Comparison of ENCODE assay signal across 1 cellular context in the genomic region with DNA sequence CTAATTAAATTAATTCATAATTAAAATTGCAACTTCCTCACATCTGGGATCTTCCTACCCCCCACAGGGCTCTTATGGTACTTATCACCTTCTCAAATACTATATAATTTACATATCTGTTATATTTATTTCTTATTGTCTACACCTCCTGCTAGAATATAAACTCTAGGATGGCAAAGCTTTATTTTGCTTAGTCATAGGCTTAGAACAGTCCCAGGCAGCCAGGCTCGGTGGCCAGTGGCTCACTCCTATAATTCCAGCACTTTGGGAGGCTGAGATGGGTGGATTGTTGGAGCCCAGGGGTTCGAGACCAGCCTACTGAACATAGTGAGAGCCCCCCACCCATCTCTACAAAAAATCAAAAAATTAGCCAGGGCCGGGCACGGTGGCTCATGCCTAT.
TF ChIP-seq lines count a peak whose summit lies in the region.

No MANE protein-coding gene starts in this region.

TF ChIP-seq in K562, 482 proteins besides CTCF, POLR2A, EP300 and RAD21 (continues in another document):
- TF ChIP-seq ZNF277 (CRISPR knock-in tag; IDR thresholded peaks at IDR 0.05; ENCODE audit: borderline replicate concordance) (no peak), ETV5 (CRISPR knock-in tag; IDR thresholded peaks at IDR 0.05; ENCODE audit: low read depth) (no peak), ZNF699 (CRISPR knock-in tag; IDR thresholded peaks at IDR 0.05; ENCODE audit: insufficient replicate concordance) (no peak), ADNP (tag; IDR thresholded peaks at IDR 0.05) (peak; percentile 39; the same call in 1 of the 2 replicates), ZNF695 (CRISPR knock-in tag; IDR thresholded peaks at IDR 0.05) (no peak), ZC3H8 (IDR thresholded peaks at IDR 0.05) (no peak), SNRNP70 (optimal IDR thresholded peaks at IDR 0.05; ENCODE audit: low read depth, low read length) (no peak), TBL1XR1 (IDR thresholded peaks at IDR 0.05; ENCODE audit: low read length in 2 of 2) (no peak), ILK (tag; IDR thresholded peaks at IDR 0.05; ENCODE audit: borderline replicate concordance, low read depth) (no peak), C11orf30 (IDR thresholded peaks at IDR 0.05; ENCODE audit: low read depth) (peak; percentile 74; the same call in 1 of the 2 replicates), ZNF124 (CRISPR knock-in tag; IDR thresholded peaks at IDR 0.05) (no peak), NR3C1 (CRISPR knock-in tag; IDR thresholded peaks at IDR 0.05) (no peak), ZNF75A (CRISPR knock-in tag; IDR thresholded peaks at IDR 0.05) (no peak), BACH1 (tag; IDR thresholded peaks at IDR 0.05) (no peak), CSDE1 (IDR thresholded peaks at IDR 0.05) (no peak), CHCHD3 (CRISPR knock-in tag; IDR thresholded peaks at IDR 0.05) (no peak), FUS (optimal IDR thresholded peaks at IDR 0.05; ENCODE audit: low read depth, low read length) (no peak), BCLAF1 (IDR thresholded peaks at IDR 0.05; ENCODE audit: borderline replicate concordance in 1 of 2, control insufficient read depth in 1 of 2, low read depth in 2 of 2, low read length in 1 of 2) (no peak), SMC3 (conservative IDR thresholded peaks at IDR 0.05; ENCODE audit: insufficient read depth, low read depth, low read length) (no peak), ZNF584 (CRISPR knock-in tag; IDR thresholded peaks at IDR 0.05; ENCODE audit: low read depth) (no peak), THRAP3 (IDR thresholded peaks at IDR 0.05; ENCODE audit: borderline replicate concordance) (no peak), ZNF408 (CRISPR knock-in tag; IDR thresholded peaks at IDR 0.05; ENCODE audit: low read depth) (no peak), ARID1B (IDR thresholded peaks at IDR 0.05) (no peak), USF1 (CRISPR knock-in tag; IDR thresholded peaks at IDR 0.05) (no peak), PRPF4 (IDR thresholded peaks at IDR 0.05; ENCODE audit: insufficient read depth, low read depth, low read length, poor library complexity, severe bottlenecking) (no peak), POLR3A (IDR thresholded peaks at IDR 0.05; ENCODE audit: borderline replicate concordance, extremely low read depth, insufficient read depth, insufficient read length) (no peak), ZNF77 (CRISPR knock-in tag; IDR thresholded peaks at IDR 0.05) (no peak), SRSF7 (optimal IDR thresholded peaks at IDR 0.05; ENCODE audit: low read depth, low read length) (no peak), MAFK (IDR thresholded peaks at IDR 0.05; ENCODE audit: low read length) (0 out of 2 replicates have a peak, but pooled peaks have one; percentile 10), ZC3H11A (IDR thresholded peaks at IDR 0.05; ENCODE audit: low read depth, low read length) (no peak), ZNF121 (CRISPR knock-in tag; conservative IDR thresholded peaks at IDR 0.05) (peak; percentile 58), MAFG (tag; conservative IDR thresholded peaks at IDR 0.05) (peak; percentile 82), SNAPC5 (CRISPR knock-in tag; IDR thresholded peaks at IDR 0.05) (no peak), NEUROD1 (IDR thresholded peaks at IDR 0.05; ENCODE audit: borderline replicate concordance, low read depth, low read length, partially characterized antibody) (no peak), MAFF (IDR thresholded peaks at IDR 0.05; ENCODE audit: low read length) (peak; percentile 74), STAT5B (CRISPR knock-in tag; IDR thresholded peaks at IDR 0.05) (no peak), SLC30A9 (CRISPR knock-in tag; IDR thresholded peaks at IDR 0.05) (no peak), ZNF23 (CRISPR knock-in tag; IDR thresholded peaks at IDR 0.05) (no peak), ZZZ3 (IDR thresholded peaks at IDR 0.05) (no peak), HNRNPUL1 (IDR thresholded peaks at IDR 0.05; ENCODE audit: low read length) (no peak)
- TF ChIP-seq, protein P1, sequence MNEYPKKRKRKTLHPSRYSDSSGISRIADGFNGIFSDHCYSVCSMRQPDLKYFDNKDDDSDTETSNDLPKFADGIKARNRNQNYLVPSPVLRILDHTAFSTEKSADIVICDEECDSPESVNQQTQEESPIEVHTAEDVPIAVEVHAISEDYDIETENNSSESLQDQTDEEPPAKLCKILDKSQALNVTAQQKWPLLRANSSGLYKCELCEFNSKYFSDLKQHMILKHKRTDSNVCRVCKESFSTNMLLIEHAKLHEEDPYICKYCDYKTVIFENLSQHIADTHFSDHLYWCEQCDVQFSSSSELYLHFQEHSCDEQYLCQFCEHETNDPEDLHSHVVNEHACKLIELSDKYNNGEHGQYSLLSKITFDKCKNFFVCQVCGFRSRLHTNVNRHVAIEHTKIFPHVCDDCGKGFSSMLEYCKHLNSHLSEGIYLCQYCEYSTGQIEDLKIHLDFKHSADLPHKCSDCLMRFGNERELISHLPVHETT (CRISPR knock-in tag; conservative IDR thresholded peaks at IDR 0.05 in 1 of 2, IDR thresholded peaks at IDR 0.05 in 1 of 2): peak in 1 of 2 experiments; percentile 33; a peak in 1 of 4 replicates
- TF ChIP-seq, protein P2, sequence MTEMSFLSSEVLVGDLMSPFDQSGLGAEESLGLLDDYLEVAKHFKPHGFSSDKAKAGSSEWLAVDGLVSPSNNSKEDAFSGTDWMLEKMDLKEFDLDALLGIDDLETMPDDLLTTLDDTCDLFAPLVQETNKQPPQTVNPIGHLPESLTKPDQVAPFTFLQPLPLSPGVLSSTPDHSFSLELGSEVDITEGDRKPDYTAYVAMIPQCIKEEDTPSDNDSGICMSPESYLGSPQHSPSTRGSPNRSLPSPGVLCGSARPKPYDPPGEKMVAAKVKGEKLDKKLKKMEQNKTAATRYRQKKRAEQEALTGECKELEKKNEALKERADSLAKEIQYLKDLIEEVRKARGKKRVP (CRISPR knock-in tag; IDR thresholded peaks at IDR 0.05): no peak
- TF ChIP-seq, protein P3, sequence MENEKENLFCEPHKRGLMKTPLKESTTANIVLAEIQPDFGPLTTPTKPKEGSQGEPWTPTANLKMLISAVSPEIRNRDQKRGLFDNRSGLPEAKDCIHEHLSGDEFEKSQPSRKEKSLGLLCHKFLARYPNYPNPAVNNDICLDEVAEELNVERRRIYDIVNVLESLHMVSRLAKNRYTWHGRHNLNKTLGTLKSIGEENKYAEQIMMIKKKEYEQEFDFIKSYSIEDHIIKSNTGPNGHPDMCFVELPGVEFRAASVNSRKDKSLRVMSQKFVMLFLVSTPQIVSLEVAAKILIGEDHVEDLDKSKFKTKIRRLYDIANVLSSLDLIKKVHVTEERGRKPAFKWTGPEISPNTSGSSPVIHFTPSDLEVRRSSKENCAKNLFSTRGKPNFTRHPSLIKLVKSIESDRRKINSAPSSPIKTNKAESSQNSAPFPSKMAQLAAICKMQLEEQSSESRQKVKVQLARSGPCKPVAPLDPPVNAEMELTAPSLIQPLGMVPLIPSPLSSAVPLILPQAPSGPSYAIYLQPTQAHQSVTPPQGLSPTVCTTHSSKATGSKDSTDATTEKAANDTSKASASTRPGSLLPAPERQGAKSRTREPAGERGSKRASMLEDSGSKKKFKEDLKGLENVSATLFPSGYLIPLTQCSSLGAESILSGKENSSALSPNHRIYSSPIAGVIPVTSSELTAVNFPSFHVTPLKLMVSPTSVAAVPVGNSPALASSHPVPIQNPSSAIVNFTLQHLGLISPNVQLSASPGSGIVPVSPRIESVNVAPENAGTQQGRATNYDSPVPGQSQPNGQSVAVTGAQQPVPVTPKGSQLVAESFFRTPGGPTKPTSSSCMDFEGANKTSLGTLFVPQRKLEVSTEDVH (IDR thresholded peaks at IDR 0.05; ENCODE audit: low read depth, partially characterized antibody): no peak
- TF ChIP-seq, protein P4, sequence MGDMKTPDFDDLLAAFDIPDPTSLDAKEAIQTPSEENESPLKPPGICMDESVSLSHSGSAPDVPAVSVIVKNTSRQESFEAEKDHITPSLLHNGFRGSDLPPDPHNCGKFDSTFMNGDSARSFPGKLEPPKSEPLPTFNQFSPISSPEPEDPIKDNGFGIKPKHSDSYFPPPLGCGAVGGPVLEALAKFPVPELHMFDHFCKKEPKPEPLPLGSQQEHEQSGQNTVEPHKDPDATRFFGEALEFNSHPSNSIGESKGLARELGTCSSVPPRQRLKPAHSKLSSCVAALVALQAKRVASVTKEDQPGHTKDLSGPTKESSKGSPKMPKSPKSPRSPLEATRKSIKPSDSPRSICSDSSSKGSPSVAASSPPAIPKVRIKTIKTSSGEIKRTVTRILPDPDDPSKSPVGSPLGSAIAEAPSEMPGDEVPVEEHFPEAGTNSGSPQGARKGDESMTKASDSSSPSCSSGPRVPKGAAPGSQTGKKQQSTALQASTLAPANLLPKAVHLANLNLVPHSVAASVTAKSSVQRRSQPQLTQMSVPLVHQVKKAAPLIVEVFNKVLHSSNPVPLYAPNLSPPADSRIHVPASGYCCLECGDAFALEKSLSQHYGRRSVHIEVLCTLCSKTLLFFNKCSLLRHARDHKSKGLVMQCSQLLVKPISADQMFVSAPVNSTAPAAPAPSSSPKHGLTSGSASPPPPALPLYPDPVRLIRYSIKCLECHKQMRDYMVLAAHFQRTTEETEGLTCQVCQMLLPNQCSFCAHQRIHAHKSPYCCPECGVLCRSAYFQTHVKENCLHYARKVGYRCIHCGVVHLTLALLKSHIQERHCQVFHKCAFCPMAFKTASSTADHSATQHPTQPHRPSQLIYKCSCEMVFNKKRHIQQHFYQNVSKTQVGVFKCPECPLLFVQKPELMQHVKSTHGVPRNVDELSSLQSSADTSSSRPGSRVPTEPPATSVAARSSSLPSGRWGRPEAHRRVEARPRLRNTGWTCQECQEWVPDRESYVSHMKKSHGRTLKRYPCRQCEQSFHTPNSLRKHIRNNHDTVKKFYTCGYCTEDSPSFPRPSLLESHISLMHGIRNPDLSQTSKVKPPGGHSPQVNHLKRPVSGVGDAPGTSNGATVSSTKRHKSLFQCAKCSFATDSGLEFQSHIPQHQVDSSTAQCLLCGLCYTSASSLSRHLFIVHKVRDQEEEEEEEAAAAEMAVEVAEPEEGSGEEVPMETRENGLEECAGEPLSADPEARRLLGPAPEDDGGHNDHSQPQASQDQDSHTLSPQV (IDR thresholded peaks at IDR 0.05): peak; percentile 51; the same call in 1 of the 2 replicates
- TF ChIP-seq, protein P5, sequence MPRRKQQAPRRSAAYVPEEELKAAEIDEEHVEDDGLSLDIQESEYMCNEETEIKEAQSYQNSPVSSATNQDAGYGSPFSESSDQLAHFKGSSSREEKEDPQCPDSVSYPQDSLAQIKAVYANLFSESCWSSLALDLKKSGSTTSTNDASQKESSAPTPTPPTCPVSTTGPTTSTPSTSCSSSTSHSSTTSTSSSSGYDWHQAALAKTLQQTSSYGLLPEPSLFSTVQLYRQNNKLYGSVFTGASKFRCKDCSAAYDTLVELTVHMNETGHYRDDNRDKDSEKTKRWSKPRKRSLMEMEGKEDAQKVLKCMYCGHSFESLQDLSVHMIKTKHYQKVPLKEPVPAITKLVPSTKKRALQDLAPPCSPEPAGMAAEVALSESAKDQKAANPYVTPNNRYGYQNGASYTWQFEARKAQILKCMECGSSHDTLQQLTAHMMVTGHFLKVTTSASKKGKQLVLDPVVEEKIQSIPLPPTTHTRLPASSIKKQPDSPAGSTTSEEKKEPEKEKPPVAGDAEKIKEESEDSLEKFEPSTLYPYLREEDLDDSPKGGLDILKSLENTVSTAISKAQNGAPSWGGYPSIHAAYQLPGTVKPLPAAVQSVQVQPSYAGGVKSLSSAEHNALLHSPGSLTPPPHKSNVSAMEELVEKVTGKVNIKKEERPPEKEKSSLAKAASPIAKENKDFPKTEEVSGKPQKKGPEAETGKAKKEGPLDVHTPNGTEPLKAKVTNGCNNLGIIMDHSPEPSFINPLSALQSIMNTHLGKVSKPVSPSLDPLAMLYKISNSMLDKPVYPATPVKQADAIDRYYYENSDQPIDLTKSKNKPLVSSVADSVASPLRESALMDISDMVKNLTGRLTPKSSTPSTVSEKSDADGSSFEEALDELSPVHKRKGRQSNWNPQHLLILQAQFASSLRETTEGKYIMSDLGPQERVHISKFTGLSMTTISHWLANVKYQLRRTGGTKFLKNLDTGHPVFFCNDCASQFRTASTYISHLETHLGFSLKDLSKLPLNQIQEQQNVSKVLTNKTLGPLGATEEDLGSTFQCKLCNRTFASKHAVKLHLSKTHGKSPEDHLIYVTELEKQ (CRISPR knock-in tag; IDR thresholded peaks at IDR 0.05): no peak
- TF ChIP-seq, protein P6, sequence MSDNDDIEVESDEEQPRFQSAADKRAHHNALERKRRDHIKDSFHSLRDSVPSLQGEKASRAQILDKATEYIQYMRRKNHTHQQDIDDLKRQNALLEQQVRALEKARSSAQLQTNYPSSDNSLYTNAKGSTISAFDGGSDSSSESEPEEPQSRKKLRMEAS (CRISPR knock-in tag; IDR thresholded peaks at IDR 0.05): no peak
